In the genomic region with DNA sequence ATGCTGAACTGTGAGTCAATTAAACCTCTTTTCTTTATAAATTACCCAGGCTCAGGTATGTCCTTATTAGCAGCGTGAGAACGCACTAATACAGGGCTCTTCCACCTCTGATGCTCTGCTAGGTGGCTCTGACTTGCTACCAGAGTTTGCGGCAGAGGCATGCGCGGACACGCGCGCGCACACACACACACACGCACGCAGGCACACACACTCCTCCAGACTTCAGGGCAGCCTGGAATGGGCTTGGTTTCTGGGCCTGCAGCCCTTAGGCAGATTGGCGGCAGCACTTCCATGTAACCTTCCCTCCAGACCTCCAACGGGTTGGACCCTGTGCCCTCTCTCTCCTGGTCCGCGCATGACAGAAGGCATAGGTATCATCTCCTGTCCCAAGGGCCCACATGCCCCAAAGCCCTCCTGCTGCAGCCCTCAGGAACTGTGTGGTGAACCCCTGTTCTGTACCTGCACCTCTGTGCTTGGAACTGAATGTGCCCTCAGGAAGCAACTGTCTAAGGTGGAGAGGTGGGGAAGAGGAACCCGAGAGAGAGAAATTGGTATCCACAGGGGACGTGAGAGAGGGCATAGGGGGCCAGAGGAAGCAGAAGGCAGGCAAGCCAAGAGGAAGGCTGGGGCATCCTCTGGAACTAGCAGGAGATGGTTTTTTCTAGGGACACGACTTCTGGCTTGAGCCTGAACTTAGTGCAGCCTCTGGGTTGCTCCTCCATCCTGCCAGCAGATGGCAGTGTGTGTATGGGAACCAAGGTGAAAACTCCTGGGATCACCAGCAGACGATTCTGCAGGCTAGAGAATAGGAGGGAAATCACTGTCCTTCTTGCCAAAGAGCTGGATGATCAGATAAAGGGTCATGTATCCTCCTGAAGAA, we compare ENCODE assay signal across 9 cellular contexts. TPM values are rescaled to one million over a fixed set of nuclear protein-coding genes. Genes with fewer than 3 reads are reported as not detected.
DNase-seq lines count a peak whose midpoint lies in the region; ATAC-seq, FAIRE-seq and TF ChIP-seq lines count a peak whose summit lies in the region.
"Had no signal": no experiment of that assay in that cellular context is flagged by ENCODE, and none has a peak within 500 bp of the region (broad histone marks: within the 10 kb centered on the region; RNA-seq: fewer than 3 reads in every experiment).

No MANE protein-coding gene starts in this region.

- no peak for TF ChIP-seq POLR2A in H54 (IDR thresholded peaks at IDR 0.05; ENCODE audit: low read depth, low read length)

- intact Hi-C loops in dorsolateral prefrontal cortex (cut with DNase I) = loop anchor here (2.0 to 5.0 kb wide), 3 partner anchors 71 to 375 kb away; partner anchors contain the start of gene LMO1 (in 1 of the 2)

- H3K36me3 ChIP-seq in WERI-Rb-1 (no peaks in the 10 kb centered on the region), lung (ENCODE audit: control insufficient read depth in 2 of 2, insufficient read depth in 2 of 2, low read length in 2 of 2) (no peaks in the 10 kb centered on the region)

- ATAC-seq in lung (ENCODE audit: insufficient read depth, low FRiP score) (peak; percentile 68), HG03442 (IDR thresholded peaks at IDR 0.05; ENCODE audit: unreplicated experiment) (no peak)
- peak; percentile 70 for ATAC-seq in stimulated activated memory B cell treated with anti-CD40 and anti-IgM and Interleukin-4, amounts not matched to agents 10 μg/mL and 1 μg/mL and 100 μg/mL, for 72 hours

- no peaks in the 10 kb centered on the region for H3K9me3 ChIP-seq in WERI-Rb-1 (ENCODE audit: severe bottlenecking)
- H3K9me3 ChIP-seq in lung (ENCODE audit: control insufficient read depth in 2 of 2, insufficient read depth in 1 of 2, low read length in 1 of 2) = peaks cover 0 to 6% of the 10 kb centered on the region in 2 donors

- peak; percentile 84 for DNase-seq in DMS53 (lab: John Stamatoyannopoulos, UW)
- peak; percentile 80 for DNase-seq in H54 (ENCODE audit: insufficient read length, low spot score)
- DNase-seq in NCI-H2029 (lab: John Stamatoyannopoulos, UW) = peak; percentile 24
- peak; percentile 79 for DNase-seq in WERI-Rb-1
- peak; percentile 62 to 86 (median 74) for DNase-seq in dorsolateral prefrontal cortex
- DNase-seq in lung (ENCODE audit: low spot score) = peak; percentile 48

- no peak overlapping the region for H3K4me3 Mint-ChIP-seq in stimulated activated memory B cell treated with anti-CD40 and anti-IgM and Interleukin-4, amounts not matched to agents 10 μg/mL and 1 μg/mL and 100 μg/mL, for 72 hours
- H3K4me3 Mint-ChIP-seq: stimulated activated naive CD8-positive, alpha-beta T cell treated with anti-CD3 and anti-CD28 coated beads, Interleukin-15, Interleukin-2, amounts not matched to agents 100 ng/mL and 50 ng/mL, for 24 hours had no signal

- no peaks in the 10 kb centered on the region for H3K36me3 Mint-ChIP-seq in stimulated activated memory B cell treated with anti-CD40 and anti-IgM and Interleukin-4, amounts not matched to agents 10 μg/mL and 1 μg/mL and 100 μg/mL, for 72 hours

- H3K4me1 ChIP-seq in lung (ENCODE audit: control insufficient read depth in 2 of 2, insufficient read depth in 2 of 2, low read length in 2 of 2) = no peaks in the 10 kb centered on the region

- FAIRE-seq in H54 (lab: Jason Lieb, UNC) = peak; percentile 81

- H3K4me3 ChIP-seq in WERI-Rb-1 (ENCODE audit: low read depth, low read length) = no peak overlapping the region
- H3K4me3 ChIP-seq in dorsolateral prefrontal cortex = no peak overlapping the region
- no peak overlapping the region for H3K4me3 ChIP-seq in lung

- H3K4me1 Mint-ChIP-seq in stimulated activated memory B cell treated with anti-CD40 and anti-IgM and Interleukin-4, amounts not matched to agents 10 μg/mL and 1 μg/mL and 100 μg/mL, for 72 hours = peaks cover 8% of the 10 kb centered on the region

- TF ChIP-seq CTCF in WERI-Rb-1 (IDR thresholded peaks at IDR 0.05; ENCODE audit: low read depth, low read length) (peak; percentile 94), dorsolateral prefrontal cortex (IDR thresholded peaks at IDR 0.05 in 54 of 56, conservative IDR thresholded peaks at IDR 0.05 in 2 of 56; ENCODE audit: low read depth in 1 of 56, partially characterized antibody in 56 of 56) (peak; percentile 36 to 95 (median 90)), lung (IDR thresholded peaks at IDR 0.05; ENCODE audit: control extremely low read depth, extremely low read depth) (peak; percentile 50)

- 74% methylated on average over 19 of the region's 19 CpGs for WGBS in lung, 2 donors

- H3K9me3 Mint-ChIP-seq in stimulated activated memory B cell treated with anti-CD40 and anti-IgM and Interleukin-4, amounts not matched to agents 10 μg/mL and 1 μg/mL and 100 μg/mL, for 72 hours = no peaks in the 10 kb centered on the region
- H3K9me3 Mint-ChIP-seq: stimulated activated naive CD8-positive, alpha-beta T cell treated with anti-CD3 and anti-CD28 coated beads, Interleukin-15, Interleukin-2, amounts not matched to agents 100 ng/mL and 50 ng/mL, for 24 hours had no signal

- peak overlapping the region; percentile 8; the same call in 1 of the 2 replicates for H3K27ac ChIP-seq in WERI-Rb-1
- no peak overlapping the region for H3K27ac ChIP-seq in dorsolateral prefrontal cortex
- no peak overlapping the region for H3K27ac ChIP-seq in lung (ENCODE audit: low read depth in 1 of 2, low read length in 1 of 2)

- no peak overlapping the region for H3K27ac Mint-ChIP-seq in stimulated activated memory B cell treated with anti-CD40 and anti-IgM and Interleukin-4, amounts not matched to agents 10 μg/mL and 1 μg/mL and 100 μg/mL, for 72 hours
- H3K27ac Mint-ChIP-seq: stimulated activated naive CD8-positive, alpha-beta T cell treated with anti-CD3 and anti-CD28 coated beads, Interleukin-15, Interleukin-2, amounts not matched to agents 100 ng/mL and 50 ng/mL, for 24 hours had no signal

- peaks cover 6% of the 10 kb centered on the region for H3K27me3 Mint-ChIP-seq in stimulated activated memory B cell treated with anti-CD40 and anti-IgM and Interleukin-4, amounts not matched to agents 10 μg/mL and 1 μg/mL and 100 μg/mL, for 72 hours

- H3K27me3 ChIP-seq in WERI-Rb-1 (ENCODE audit: insufficient read depth, low read depth, severe bottlenecking) (no peaks in the 10 kb centered on the region), dorsolateral prefrontal cortex (peaks cover 0 to 4% (median 0%) of the 10 kb centered on the region in 45 donors), lung (ENCODE audit: control insufficient read depth, insufficient read depth) (peaks cover 3% of the 10 kb centered on the region)

RNA-seq across cellular contexts. Expression of gene RIC3, which starts 23.4 kb away (rescaled TPM):
- total RNA-seq in dorsolateral prefrontal cortex = 10 to 100 TPM; 43.8 to 86.9 (median 62.0) TPM
- 10 to 100 TPM in 1 of 2 donors, 1 to 10 TPM in 1; 9.4 to 10.2 TPM for total RNA-seq in lung
- polyA plus RNA-seq in lung = 1 to 10 TPM; 2.0 to 10.0 TPM

Comparison
In these comparisons a context has a peak if more than half of its experiments do, and no peak if none do; other contexts are left out.
1. DNase-seq: peak in every context shown above with its lines; median percentile 84 in DMS53; 80 in H54; 79 in WERI-Rb-1; 74 in dorsolateral prefrontal cortex; 48 in lung; 24 in NCI-H2029.